ENCODE assay signal across 8 cellular contexts in genomic region chrX:2627272-2627867, GRCh38.
DNase-seq lines count a peak whose midpoint lies in the region; ATAC-seq and TF ChIP-seq lines count a peak whose summit lies in the region.

No MANE protein-coding gene starts in this region.

- 41 to 43% methylated on average over 3 of the region's 3 CpGs for WGBS in GM23248 (ENCODE audit: low coverage in 1 of 2, low lambda C conversion rate in 2 of 2, missing lambda C conversion rate in 2 of 2), 2 experiments
- WGBS in mammary epithelial cell (ENCODE audit: low coverage, missing lambda C conversion rate) = 40% methylated on average over 3 of the region's 3 CpGs

- no peak overlapping the region for H3K4me3 ChIP-seq in DOHH2 (ENCODE audit: low read length)
- H3K4me3 ChIP-seq in GM23248 = no peak overlapping the region
- no peak overlapping the region for H3K4me3 ChIP-seq in PC-3 (ENCODE audit: low read length)
- no peak overlapping the region for H3K4me3 ChIP-seq in mammary epithelial cell (replicated peaks in 1 of 3; ENCODE audit: insufficient read depth in 1 of 3, low read depth in 2 of 3, low read length in 3 of 3)
- no peak overlapping the region for H3K4me3 ChIP-seq in mucosa of descending colon

- intact Hi-C loops in PC-3 (cut with micrococcal nuclease) (no loop called here), mammary epithelial cell (cut with micrococcal nuclease) (loop anchor here (1.0 kb wide), 1 partner anchor 975 kb away; no protein-coding TSS in a partner anchor), mucosa of descending colon (cut with DNase I, micrococcal nuclease) (no loop called here)

- H3K4me1 ChIP-seq in DOHH2 (ENCODE audit: control insufficient read depth, low read length) (peaks cover 45% of the 10 kb centered on the region), GM23248 (ENCODE audit: insufficient read depth) (no peaks in the 10 kb centered on the region), PC-3 (ENCODE audit: insufficient read depth, low read length) (peaks cover 5% of the 10 kb centered on the region), mammary epithelial cell (ENCODE audit: insufficient read depth, low read length) (no peaks in the 10 kb centered on the region), mucosa of descending colon (ENCODE audit: low read depth) (no peaks in the 10 kb centered on the region)

- TF ChIP-seq CTCF in DOHH2 (IDR thresholded peaks at IDR 0.05; ENCODE audit: low read depth, low read length, poor library complexity, severe bottlenecking) = peak; percentile 84
- peak; percentile 73 for TF ChIP-seq CTCF in PC-3 (conservative IDR thresholded peaks at IDR 0.05; ENCODE audit: low read depth, low read length)
- peak; percentile 32 to 52 for TF ChIP-seq CTCF in mammary epithelial cell (conservative IDR thresholded peaks at IDR 0.05 in 1 of 2, IDR thresholded peaks at IDR 0.05 in 1 of 2; ENCODE audit: extremely low read depth in 1 of 2, insufficient read depth in 1 of 2, low read depth in 1 of 2, low read length in 2 of 2)
- TF ChIP-seq CTCF in mucosa of descending colon (IDR thresholded peaks at IDR 0.05) = no peak

- H3K27ac ChIP-seq in DOHH2 (ENCODE audit: low read depth, low read length) (no peak overlapping the region), GM23248 (no peak overlapping the region), PC-3 (ENCODE audit: low read length) (no peak overlapping the region), mammary epithelial cell (ENCODE audit: insufficient read depth, low read depth, low read length) (no peak overlapping the region)

- H3K9ac ChIP-seq in GM23248 (no peak overlapping the region), PC-3 (ENCODE audit: low read length) (no peak overlapping the region), mammary epithelial cell (ENCODE audit: insufficient read depth, low read length) (no peak overlapping the region)

- CTCF ChIA-PET in PC-3 (lab: Charles Lee) (no interaction called here), mammary epithelial cell (lab: Charles Lee; ENCODE audit: low non-redundant PET) (no interaction called here)

- H4K20me1 ChIP-seq in DOHH2 (ENCODE audit: control insufficient read depth, insufficient read depth, low read depth, low read length) (no peaks in the 10 kb centered on the region), GM23248 (ENCODE audit: insufficient read depth) (no peaks in the 10 kb centered on the region), PC-3 (ENCODE audit: low read length) (no peaks in the 10 kb centered on the region), mammary epithelial cell (ENCODE audit: insufficient read depth, low read length) (no peaks in the 10 kb centered on the region)

- no peak overlapping the region for H3K4me2 ChIP-seq in DOHH2 (ENCODE audit: low read length)
- H3K4me2 ChIP-seq in GM23248 (ENCODE audit: unreplicated experiment) = no peak overlapping the region
- H3K4me2 ChIP-seq in PC-3 (ENCODE audit: low read length) = no peak overlapping the region
- no peak overlapping the region for H3K4me2 ChIP-seq in mammary epithelial cell (ENCODE audit: insufficient read depth, low read depth, low read length)

- H3K27me3 ChIP-seq in DOHH2 (ENCODE audit: control insufficient read depth, low read length) (no peaks in the 10 kb centered on the region), GM23248 (replicated peaks; ENCODE audit: insufficient read depth) (no peaks in the 10 kb centered on the region), PC-3 (ENCODE audit: low read length) (no peaks in the 10 kb centered on the region), mammary epithelial cell (ENCODE audit: insufficient read depth, low read length) (no peaks in the 10 kb centered on the region)

- no peaks in the 10 kb centered on the region for H3K9me2 ChIP-seq in DOHH2 (replicated peaks; ENCODE audit: control insufficient read depth, low read length)
- H3K9me2 ChIP-seq in GM23248 (ENCODE audit: insufficient read depth) = no peaks in the 10 kb centered on the region
- H3K9me2 ChIP-seq in PC-3 (replicated peaks; ENCODE audit: low read length) = no peaks in the 10 kb centered on the region

- POLR2A ChIA-PET in PC-3 (lab: Charles Lee; ENCODE audit: unreplicated experiment) = no interaction called here

- H3K36me3 ChIP-seq in DOHH2 (ENCODE audit: control insufficient read depth, low read length) (peaks cover 78% of the 10 kb centered on the region), GM23248 (ENCODE audit: low read depth) (peaks cover 4% of the 10 kb centered on the region; the same call in 1 of the 2 replicates), PC-3 (ENCODE audit: low read depth, low read length) (peaks cover 15% of the 10 kb centered on the region), mammary epithelial cell (ENCODE audit: insufficient read depth, low read length) (peaks cover 5% of the 10 kb centered on the region), mucosa of descending colon (ENCODE audit: low read depth) (no peaks in the 10 kb centered on the region)

- no peak overlapping the region for H2AFZ ChIP-seq in GM23248
- H2AFZ ChIP-seq in PC-3 (ENCODE audit: low read length) = no peak overlapping the region
- no peak overlapping the region for H2AFZ ChIP-seq in mammary epithelial cell (ENCODE audit: low read depth, low read length)

- no peaks in the 10 kb centered on the region for H3K79me2 ChIP-seq in DOHH2 (ENCODE audit: control insufficient read depth, low read length)
- H3K79me2 ChIP-seq in GM23248 (ENCODE audit: insufficient read depth) = no peaks in the 10 kb centered on the region
- no peaks in the 10 kb centered on the region for H3K79me2 ChIP-seq in PC-3 (ENCODE audit: low read length)
- no peaks in the 10 kb centered on the region for H3K79me2 ChIP-seq in mammary epithelial cell (ENCODE audit: insufficient read depth, low read length)

- dilution Hi-C loops in mammary epithelial cell (cut with HindIII; ENCODE audit: low sequenced_read_pairs) = no loop called here

- H3K9me3 ChIP-seq in DOHH2 (ENCODE audit: control insufficient read depth, insufficient read depth, low read length) = peaks cover 30% of the 10 kb centered on the region
- H3K9me3 ChIP-seq in GM23248 (ENCODE audit: low read depth) = no peaks in the 10 kb centered on the region
- no peaks in the 10 kb centered on the region for H3K9me3 ChIP-seq in PC-3 (ENCODE audit: low read length)
- H3K9me3 ChIP-seq in mammary epithelial cell (replicated peaks; ENCODE audit: insufficient read depth, low read length) = peaks cover 29% of the 10 kb centered on the region
- peaks cover 16% of the 10 kb centered on the region for H3K9me3 ChIP-seq in mucosa of descending colon

- peak; percentile 55; the same call in 1 of the 2 replicates for ATAC-seq in PC-3
- peak; percentile 51 for ATAC-seq in mucosa of descending colon

- DNase-seq in GM23248 = peak; percentile 39
- peak; percentile 55 for DNase-seq in PC-3
- peak; percentile 16 for DNase-seq in mammary epithelial cell
- peak in 1 of 3 donors; percentile 57 for DNase-seq in mucosa of descending colon
- no peak for DNase-seq in NCI-H146 treated with DMSO at 0.1 percent for 48 hours (lab: John Stamatoyannopoulos, UW; ENCODE audit: unreplicated experiment)
- no peak for DNase-seq in Ammon's horn (ENCODE audit: low spot score)
- no peak for DNase-seq in T1000 (lab: John Stamatoyannopoulos, UW)

- in situ Hi-C loops in GM23248 (cut with MboI) (no loop called here), mammary epithelial cell (cut with MboI; ENCODE audit: low sequenced_read_pairs in 2 of 2) (loop anchor here in 1 of 2 donors (10.0 kb wide), 1 partner anchor 973 kb away; no protein-coding TSS in a partner anchor)

- H3F3A ChIP-seq in DOHH2 (ENCODE audit: control insufficient read depth, insufficient read depth) (peaks cover 41% of the 10 kb centered on the region), GM23248 (ENCODE audit: insufficient read depth) (no peaks in the 10 kb centered on the region), PC-3 (ENCODE audit: low read length, unreplicated experiment) (no peaks in the 10 kb centered on the region)

- BruUV-seq in PC-3 (replicated peaks; lab: Mats Ljungman, UMichigan) = no TSS peak
- BruUV-seq in mammary epithelial cell (replicated peaks; lab: Mats Ljungman, UMichigan) = no TSS peak

Comparison
In these comparisons a context has a peak if more than half of its experiments do, and no peak if none do; other contexts are left out.
1. DNase-seq: peak in GM23248 (single experiment), PC-3 (single experiment) and mammary epithelial cell (single experiment); none in NCI-H146 treated with DMSO at 0.1 percent for 48 hours (single experiment), Ammon's horn (single experiment) and T1000 (single experiment).